Comparison of ENCODE assay signal across 2 cellular contexts in genomic region chr1:230643887-230644286, GRCh38.
A peak's percentile ranks its signal among the peaks of the same experiment; 100 is the strongest.
TF ChIP-seq lines count a peak whose summit lies in the region.

No MANE protein-coding gene starts in this region.

TF ChIP-seq in GM12878, 131 proteins besides CTCF, POLR2A, EP300 and RAD21 (continued from another document):
- TF ChIP-seq SPI1 (IDR thresholded peaks at IDR 0.05; ENCODE audit: borderline replicate concordance, insufficient read depth, low read depth, low read length): 0 out of 2 replicates have a peak, but pooled peaks have one; percentile 12

TF ChIP-seq in neural cell, 6 proteins besides CTCF, POLR2A, EP300 and RAD21 (continued from another document):
- TF ChIP-seq TAF1 (IDR thresholded peaks at IDR 0.05; ENCODE audit: low read depth) (no peak), SMC3 (conservative IDR thresholded peaks at IDR 0.05; ENCODE audit: poor library complexity) (no peak), POLR2AphosphoS5 (IDR thresholded peaks at IDR 0.05) (no peak), REST (IDR thresholded peaks at IDR 0.05; ENCODE audit: borderline replicate concordance) (no peak)
